Comparison of ENCODE assay signal across 21 cellular contexts in genomic region chr19:8126511-8126910, GRCh38. TPM values are rescaled to one million over a fixed set of nuclear protein-coding genes. Genes with fewer than 3 reads are reported as not detected.
DNase-seq lines count a peak whose midpoint lies in the region; ATAC-seq and TF ChIP-seq lines count a peak whose summit lies in the region.
"Had no signal": no experiment of that assay in that cellular context is flagged by ENCODE, and none has a peak within 500 bp of the region (broad histone marks: within the 10 kb centered on the region; RNA-seq: fewer than 3 reads in every experiment).

No MANE protein-coding gene starts in this region.

- H3K27me3 ChIP-seq in osteoblast (ENCODE audit: insufficient read depth, low read length) (no peaks in the 10 kb centered on the region), upper lobe of right lung (no peaks in the 10 kb centered on the region)
- H3K27me3 ChIP-seq: BLaER1 treated with 17β-estradiol and CSF1 and Interleukin-3, amounts not matched to agents 10 nM and 100 nM had no signal

- no peak overlapping the region for H3K27ac ChIP-seq in osteoblast (ENCODE audit: low read depth, low read length)
- H3K27ac ChIP-seq in upper lobe of right lung = no peak overlapping the region
- H3K27ac ChIP-seq: 22Rv1; A549; BLaER1 treated with 17β-estradiol and CSF1 and Interleukin-3, amounts not matched to agents 10 nM and 100 nM; C4-2B had no signal

- H4K20me1 ChIP-seq in osteoblast (ENCODE audit: insufficient read depth, low read length) = no peaks in the 10 kb centered on the region
- H4K20me1 ChIP-seq: BLaER1 treated with 17β-estradiol and CSF1 and Interleukin-3, amounts not matched to agents 10 nM and 100 nM had no signal

- TF ChIP-seq CTCF in osteoblast (IDR thresholded peaks at IDR 0.05; ENCODE audit: extremely low read depth, low read depth, low read length) (no peak), upper lobe of right lung (IDR thresholded peaks at IDR 0.05) (no peak)

- H3K4me3 ChIP-seq in osteoblast (ENCODE audit: insufficient read depth, low read length) = no peak overlapping the region
- H3K4me3 ChIP-seq in upper lobe of right lung = no peak overlapping the region
- H3K4me3 ChIP-seq: A549; BLaER1 treated with 17β-estradiol and CSF1 and Interleukin-3, amounts not matched to agents 10 nM and 100 nM had no signal

- no peaks in the 10 kb centered on the region for H3K36me3 ChIP-seq in osteoblast (ENCODE audit: insufficient read depth, low read length)
- no peaks in the 10 kb centered on the region for H3K36me3 ChIP-seq in upper lobe of right lung
- H3K36me3 ChIP-seq: BLaER1 treated with 17β-estradiol and CSF1 and Interleukin-3, amounts not matched to agents 10 nM and 100 nM had no signal

- no peak overlapping the region for H2AFZ ChIP-seq in osteoblast (ENCODE audit: low read length)

- H3K79me2 ChIP-seq in osteoblast (ENCODE audit: insufficient read depth, low read length) = no peaks in the 10 kb centered on the region

- DNase-seq in DMS53 (lab: John Stamatoyannopoulos, UW) = peak; percentile 49
- no peak for DNase-seq in DMS53 treated with DMSO at 0.1 percent for 48 hours (lab: John Stamatoyannopoulos, UW; ENCODE audit: unreplicated experiment)
- peak; percentile 6 for DNase-seq in iPS-NIHi11 (ENCODE audit: low spot score)
- DNase-seq in osteoblast (ENCODE audit: insufficient read length, low spot score, missing footprints) = peak; percentile 46
- no peak for DNase-seq in upper lobe of right lung
- no peak for DNase-seq in HuH-7 (ENCODE audit: low spot score)
- DNase-seq: AML-193; Caco-2; Calu3; CD4-positive, alpha-beta T cell; CD8-positive, alpha-beta T cell; DMS79 treated with DMSO at 0.1 percent for 48 hours; GF-D8 had no signal

- peak; percentile 8 for ATAC-seq in upper lobe of right lung
- ATAC-seq in HG02571 (IDR thresholded peaks at IDR 0.05; ENCODE audit: unreplicated experiment) = no peak
- no peak for ATAC-seq in GM21515 (IDR thresholded peaks at IDR 0.05; ENCODE audit: unreplicated experiment)
- ATAC-seq: A549; CD8-positive, alpha-beta T cell had no signal

- H3K4me2 ChIP-seq in osteoblast (ENCODE audit: insufficient read depth, low read length) = no peak overlapping the region
- H3K4me2 ChIP-seq: A549 had no signal

- intact Hi-C loops in upper lobe of right lung (cut with DNase I) = no loop called here

- H3K4me1 ChIP-seq in osteoblast (ENCODE audit: insufficient read depth, low read length) = no peaks in the 10 kb centered on the region
- H3K4me1 ChIP-seq in upper lobe of right lung = no peaks in the 10 kb centered on the region
- H3K4me1 ChIP-seq: A549, Caco-2 had no signal

- H3K9me3 ChIP-seq in osteoblast (ENCODE audit: low read depth, low read length) (no peaks in the 10 kb centered on the region), upper lobe of right lung (no peaks in the 10 kb centered on the region)
- H3K9me3 ChIP-seq: A549; BLaER1 treated with 17β-estradiol and CSF1 and Interleukin-3, amounts not matched to agents 10 nM and 100 nM; Caco-2 had no signal

RNA-seq across cellular contexts. Expression of gene FBN3, which starts 22.9 kb away (rescaled TPM):
- total RNA-seq in osteoblast (not detected in 2 replicates), upper lobe of right lung (8.5 TPM)
- total RNA-seq: A172; B cell; Calu3; CD4-positive, alpha-beta T cell had no signal

Comparison
In these comparisons a context has a peak if more than half of its experiments do, and no peak if none do; other contexts are left out.
1. DNase-seq: peak in DMS53 (single experiment), iPS-NIHi11 (single experiment) and osteoblast (single experiment); none in DMS53 treated with DMSO at 0.1 percent for 48 hours (single experiment), upper lobe of right lung (single experiment) and HuH-7 (single experiment).